27 cellular contexts compared by ENCODE assay signal in the genomic region with DNA sequence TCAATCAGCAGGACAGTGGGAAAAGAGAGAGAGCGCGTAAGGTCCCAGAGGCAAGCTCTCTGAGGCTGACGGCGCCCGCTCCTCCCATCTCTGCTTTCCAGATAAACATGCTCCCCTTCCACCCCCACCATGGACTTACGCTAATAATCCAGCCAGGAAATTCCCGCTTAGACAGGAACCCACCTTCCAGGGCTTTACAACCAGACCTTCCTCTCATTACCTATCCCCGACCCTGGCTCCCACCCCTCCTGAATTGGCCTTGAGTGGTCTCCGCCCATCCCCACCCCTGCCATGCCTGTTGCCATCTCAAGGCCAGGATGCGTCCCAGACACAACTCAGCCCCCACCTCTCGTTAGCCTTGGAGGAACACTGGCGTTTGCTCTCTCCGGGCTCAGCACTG.
"Had no signal": no experiment of that assay in that cellular context is flagged by ENCODE, and none has a peak within 500 bp of the region (broad histone marks: within the 10 kb centered on the region; RNA-seq: fewer than 3 reads in every experiment).

No MANE protein-coding gene starts in this region.

- ATAC-seq: activated CD4-positive, alpha-beta T cell treated with anti-CD3 and anti-CD28 coated beads for 36 hours; activated T-helper 17 cell treated with anti-CD3 and anti-CD28 coated beads, Interleukin-2, amount 50 U/mL, for 72 hours; Panc1; Right ventricle myocardium inferior had no signal

- H3K9me3 Mint-ChIP-seq: activated CD4-positive, alpha-beta memory T cell treated with anti-CD3 and anti-CD28 coated beads, Interleukin-2, amount 10 ng/mL, durations not matched to agents 7 days and 5 days; activated naive CD4-positive, alpha-beta T cell treated with anti-CD3 and anti-CD28 coated beads, Interleukin-2, amount 10 ng/mL, durations not matched to agents 7 days and 5 days; activated naive CD8-positive, alpha-beta T cell treated with anti-CD3 and anti-CD28 coated beads, Interleukin-2, amount 10 ng/mL, durations not matched to agents 7 days and 5 days; activated T-helper 17 cell treated with anti-CD3 and anti-CD28 coated beads, Interleukin-2, amount 50 U/mL, for 72 hours had no signal

- H3K27ac Mint-ChIP-seq: activated CD4-positive, alpha-beta memory T cell treated with anti-CD3 and anti-CD28 coated beads, Interleukin-2, amount 10 ng/mL, durations not matched to agents 7 days and 5 days; activated CD4-positive, alpha-beta T cell treated with anti-CD3 and anti-CD28 coated beads for 36 hours; activated naive CD4-positive, alpha-beta T cell treated with anti-CD3 and anti-CD28 coated beads, Interleukin-2, amount 10 ng/mL, durations not matched to agents 7 days and 5 days; activated naive CD8-positive, alpha-beta T cell treated with anti-CD3 and anti-CD28 coated beads, Interleukin-2, amount 10 ng/mL, durations not matched to agents 7 days and 5 days; activated T-helper 17 cell treated with anti-CD3 and anti-CD28 coated beads, Interleukin-2, amount 50 U/mL, for 72 hours had no signal

- H3K4me1 ChIP-seq: adrenal gland had no signal

- H3K36me3 ChIP-seq: adrenal gland had no signal

- H3K36me3 Mint-ChIP-seq: activated naive CD4-positive, alpha-beta T cell treated with anti-CD3 and anti-CD28 coated beads, Interleukin-2, amount 10 ng/mL, durations not matched to agents 7 days and 5 days; activated naive CD8-positive, alpha-beta T cell treated with anti-CD3 and anti-CD28 coated beads, Interleukin-2, amount 10 ng/mL, durations not matched to agents 7 days and 5 days had no signal

- H3K9ac ChIP-seq: SK-N-SH had no signal

- H3K4me3 Mint-ChIP-seq: activated CD4-positive, alpha-beta memory T cell treated with anti-CD3 and anti-CD28 coated beads, Interleukin-2, amount 10 ng/mL, durations not matched to agents 7 days and 5 days; activated CD4-positive, alpha-beta T cell treated with anti-CD3 and anti-CD28 coated beads for 36 hours; activated naive CD4-positive, alpha-beta T cell treated with anti-CD3 and anti-CD28 coated beads, Interleukin-2, amount 10 ng/mL, durations not matched to agents 7 days and 5 days; activated naive CD8-positive, alpha-beta T cell treated with anti-CD3 and anti-CD28 coated beads, Interleukin-2, amount 10 ng/mL, durations not matched to agents 7 days and 5 days; activated T-helper 17 cell treated with anti-CD3 and anti-CD28 coated beads, Interleukin-2, amount 50 U/mL, for 72 hours had no signal

- H3K27me3 ChIP-seq: adrenal gland had no signal

- H3K4me3 ChIP-seq: adrenal gland had no signal

- DNase-seq: activated CD4-positive, alpha-beta memory T cell treated with anti-CD3 and anti-CD28 coated beads, Interleukin-2, amount 10 ng/mL, durations not matched to agents 7 days and 5 days; activated CD4-positive, alpha-beta T cell treated with anti-CD3 and anti-CD28 coated beads for 36 hours; activated CD4-positive, alpha-beta T cell treated with anti-CD3 and anti-CD28 coated beads, Interleukin-2, amount 50 U/mL, for 1 hour; activated gamma-delta T cell treated with Interleukin-2 at 50 U/mL for 16 hours; activated naive CD4-positive, alpha-beta T cell treated with anti-CD3 and anti-CD28 coated beads, Interleukin-2, amount 10 ng/mL, durations not matched to agents 7 days and 5 days; activated naive CD8-positive, alpha-beta T cell treated with anti-CD3 and anti-CD28 coated beads, Interleukin-2, amount 10 ng/mL, durations not matched to agents 7 days and 5 days; activated T-cell treated with anti-CD3 and anti-CD28 coated beads for 4 hours; activated T-cell treated with anti-CD3 and anti-CD28 coated beads, Interleukin-2, amount 50 U/mL, for 48 hours; adrenal gland; anterior cingulate cortex; KBM-7; NCI-H1105 treated with DMSO at 0.1 percent for 48 hours; NCI-H1436 treated with DMSO at 0.1 percent for 48 hours; NCI-H187 treated with DMSO at 0.1 percent for 48 hours; NCI-H2171; NCI-H345; NCI-H510A; NCI-H526 treated with DMSO at 0.1 percent for 48 hours; NK-92 treated with Interleukin-12 subunit alpha and Interleukin-12 subunit beta, amount 100 ng/mL, for 24 hours; OCI-M1; RPMI8226; T-helper 1 cell had no signal

- H3K4me2 ChIP-seq: SK-N-SH had no signal

- H3K27ac ChIP-seq: adrenal gland, VCaP had no signal

- H3K9me3 ChIP-seq: adrenal gland, SK-N-SH had no signal

- H3K4me1 Mint-ChIP-seq: activated CD4-positive, alpha-beta memory T cell treated with anti-CD3 and anti-CD28 coated beads, Interleukin-2, amount 10 ng/mL, durations not matched to agents 7 days and 5 days; activated CD4-positive, alpha-beta T cell treated with anti-CD3 and anti-CD28 coated beads for 36 hours; activated naive CD4-positive, alpha-beta T cell treated with anti-CD3 and anti-CD28 coated beads, Interleukin-2, amount 10 ng/mL, durations not matched to agents 7 days and 5 days; activated naive CD8-positive, alpha-beta T cell treated with anti-CD3 and anti-CD28 coated beads, Interleukin-2, amount 10 ng/mL, durations not matched to agents 7 days and 5 days had no signal
